In the genomic region with DNA sequence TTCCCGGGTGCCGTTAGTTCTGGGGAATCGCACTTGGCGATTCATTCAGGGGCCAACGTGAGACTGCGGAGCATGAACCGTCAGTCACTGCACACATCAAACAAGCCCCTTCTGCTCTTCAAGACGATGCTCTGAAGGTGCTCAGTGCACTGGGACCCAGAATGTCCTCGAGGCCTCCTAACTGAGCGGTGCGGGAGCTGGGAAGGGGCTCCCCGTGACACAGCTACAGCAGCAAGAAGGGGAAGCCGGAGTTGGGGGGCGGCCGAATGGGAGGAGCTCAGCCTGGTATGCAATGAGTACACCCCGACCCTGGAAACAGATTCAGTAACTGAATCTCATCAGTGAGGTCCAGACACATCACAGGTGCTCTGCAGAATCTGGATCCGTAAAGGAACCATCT, we compare ENCODE assay signal across 22 cellular contexts.
"Had no signal": no experiment of that assay in that cellular context is flagged by ENCODE, and none has a peak within 500 bp of the region (broad histone marks: within the 10 kb centered on the region; RNA-seq: fewer than 3 reads in every experiment).

No MANE protein-coding gene starts in this region.

- H3K27me3 ChIP-seq: SJSA1 had no signal

- H3K27ac Mint-ChIP-seq: IgD-negative memory B cell had no signal

- H3K36me3 Mint-ChIP-seq: IgD-negative memory B cell had no signal

- H3K4me1 Mint-ChIP-seq: IgD-negative memory B cell had no signal

- H3K4me3 ChIP-seq: K562, SJSA1, SK-N-MC had no signal

- H3K27ac ChIP-seq: HL-60, KMS-11, SJSA1, SK-N-MC had no signal

- H3K36me3 ChIP-seq: SJSA1 had no signal

- H3K4me3 Mint-ChIP-seq: IgD-negative memory B cell had no signal

- H3K9me3 ChIP-seq: SJSA1 had no signal

- DNase-seq: Kasumi-1, MM.1S, NCI-H1092 treated with DMSO at 0.1 percent for 48 hours, NCI-H1436, NCI-H187, NCI-H2029, NCI-H2081 treated with DMSO at 0.1 percent for 48 hours, NCI-H226, NCI-H446, NCI-H510A, NCI-H524 treated with DMSO at 0.1 percent for 48 hours, NCI-H69, NCI-H774, Right ventricle myocardium superior, RPMI8226, SIG-M5 had no signal
